In the genomic region with DNA sequence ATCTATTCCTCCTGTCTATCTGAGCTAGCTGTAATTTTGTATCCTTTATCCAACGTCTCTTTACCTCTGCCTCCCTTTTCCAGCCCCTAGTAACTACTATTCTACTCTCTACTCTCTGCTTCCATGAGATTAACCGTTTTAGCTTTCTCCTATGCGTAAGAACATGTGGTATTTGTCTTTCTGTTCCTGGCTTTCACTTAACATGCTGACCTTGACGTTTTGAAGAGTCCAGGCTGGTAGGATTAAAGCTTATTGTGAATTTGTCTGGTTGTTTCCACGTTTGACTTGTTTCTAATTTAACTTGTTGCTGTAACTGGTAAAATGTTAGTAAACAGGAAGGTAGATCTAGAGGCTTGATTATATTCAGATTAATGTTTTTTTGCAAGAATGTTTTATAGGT, we compare ENCODE assay signal across 17 cellular contexts.
A peak's percentile ranks its signal among the peaks of the same experiment; 100 is the strongest.
DNase-seq lines count a peak whose midpoint lies in the region; ATAC-seq and TF ChIP-seq lines count a peak whose summit lies in the region.
"Had no signal": no experiment of that assay in that cellular context is flagged by ENCODE, and none has a peak within 500 bp of the region (broad histone marks: within the 10 kb centered on the region; RNA-seq: fewer than 3 reads in every experiment).

No MANE protein-coding gene starts in this region.

- H3K36me3 Mint-ChIP-seq in Caco-2 (ENCODE audit: insufficient read depth, unreplicated experiment) = no peaks in the 10 kb centered on the region

- no peaks in the 10 kb centered on the region for H3K27me3 Mint-ChIP-seq in Caco-2 (ENCODE audit: insufficient read depth, unreplicated experiment)

- H3K27me3 ChIP-seq in GM23248 (replicated peaks; ENCODE audit: insufficient read depth) (no peaks in the 10 kb centered on the region), Caco-2 (replicated peaks; ENCODE audit: control insufficient read depth, insufficient read depth, low read length) (no peaks in the 10 kb centered on the region)

- intact Hi-C loops in Caco-2 (cut with micrococcal nuclease; ENCODE audit: unreplicated experiment) = no loop called here

- H3K4me3 Mint-ChIP-seq in Caco-2 (ENCODE audit: unreplicated experiment) = no peak overlapping the region

- no peaks in the 10 kb centered on the region for H3K9me3 Mint-ChIP-seq in Caco-2 (ENCODE audit: unreplicated experiment)

- H3K9me3 ChIP-seq in GM23248 (ENCODE audit: low read depth) = no peaks in the 10 kb centered on the region
- H3K9me3 ChIP-seq in Caco-2 = no peaks in the 10 kb centered on the region

- ATAC-seq in GM18858 (IDR thresholded peaks at IDR 0.05; ENCODE audit: unreplicated experiment) = no peak

- no peak overlapping the region for H3K4me2 ChIP-seq in GM23248 (ENCODE audit: unreplicated experiment)
- H3K4me2 ChIP-seq: PC-9 had no signal

- no peak overlapping the region for H3K27ac Mint-ChIP-seq in Caco-2 (ENCODE audit: unreplicated experiment)

- peak overlapping the region; percentile 59 for H2AFZ ChIP-seq in GM23248
- H2AFZ ChIP-seq: PC-9 had no signal

- no peak overlapping the region for H3K27ac ChIP-seq in GM23248
- H3K27ac ChIP-seq: HL-60, PC-9, SK-N-MC had no signal

- H3K9ac ChIP-seq in GM23248 = no peak overlapping the region

- H3K36me3 ChIP-seq in GM23248 (ENCODE audit: low read depth) (no peaks in the 10 kb centered on the region), Caco-2 (ENCODE audit: control insufficient read depth, insufficient read depth, low read length) (no peaks in the 10 kb centered on the region)

- no TSS peak for BruUV-seq in Caco-2 (replicated peaks; lab: Mats Ljungman, UMichigan)

- TF ChIP-seq CTCF in fibroblast of villous mesenchyme (IDR thresholded peaks at IDR 0.05; ENCODE audit: insufficient read depth, low read depth, low read length) (no peak), retinal pigment epithelial cell (conservative IDR thresholded peaks at IDR 0.05; ENCODE audit: low read depth, low read length) (no peak), Caco-2 (IDR thresholded peaks at IDR 0.05; ENCODE audit: insufficient read depth in 1 of 2, low read depth in 1 of 2, low read length in 1 of 2, severe bottlenecking in 1 of 2, unreplicated experiment in 1 of 2) (no peak)

- POLR2A ChIA-PET in Caco-2 (lab: Charles Lee) = no interaction called here

- H3K4me1 ChIP-seq in GM23248 (ENCODE audit: insufficient read depth) (peaks cover 16% of the 10 kb centered on the region), Caco-2 (no peaks in the 10 kb centered on the region)

- 25 to 30% methylated on average over 5 of the region's 5 CpGs for WGBS in GM23248 (ENCODE audit: low coverage in 1 of 2, low lambda C conversion rate in 2 of 2, missing lambda C conversion rate in 2 of 2), 2 experiments

- in situ Hi-C loops in GM23248 (cut with MboI) = no loop called here

- H3K9me2 ChIP-seq in GM23248 (ENCODE audit: insufficient read depth) = no peaks in the 10 kb centered on the region

- no peaks in the 10 kb centered on the region for H3K4me1 Mint-ChIP-seq in Caco-2 (ENCODE audit: low read depth, unreplicated experiment)

- peaks cover 6% of the 10 kb centered on the region for H3F3A ChIP-seq in GM23248 (ENCODE audit: insufficient read depth)

- CTCF ChIA-PET in Caco-2 (lab: Charles Lee) = no interaction called here

- no peaks in the 10 kb centered on the region for H3K79me2 ChIP-seq in GM23248 (ENCODE audit: insufficient read depth)

- DNase-seq in GM23248 = no peak
- peak; percentile 18 for DNase-seq in NCI-H82 treated with DMSO at 0.1 percent for 48 hours (lab: John Stamatoyannopoulos, UW; ENCODE audit: unreplicated experiment)
- peak; percentile 41 for DNase-seq in fibroblast of villous mesenchyme (ENCODE audit: low read depth)
- DNase-seq in retinal pigment epithelial cell (ENCODE audit: low read depth) = peak; percentile 55
- no peak for DNase-seq in RKO (ENCODE audit: low spot score)
- no peak for DNase-seq in Caco-2
- DNase-seq: EL, HCEC 1CT, NCI-H1436, NCI-H2029 treated with DMSO at 0.1 percent for 48 hours, NCI-H2171 treated with DMSO at 0.1 percent for 48 hours, NCI-H510A, NCI-H774, PC-9 had no signal

- H3K4me3 ChIP-seq in GM23248 = no peak overlapping the region
- no peak overlapping the region for H3K4me3 ChIP-seq in fibroblast of villous mesenchyme (ENCODE audit: low read depth, low read length)
- no peak overlapping the region for H3K4me3 ChIP-seq in retinal pigment epithelial cell (ENCODE audit: low read length)
- no peak overlapping the region for H3K4me3 ChIP-seq in Caco-2 (ENCODE audit: low read depth, low read length)
- H3K4me3 ChIP-seq: PC-9, SK-N-MC had no signal

- H4K20me1 ChIP-seq in GM23248 (ENCODE audit: insufficient read depth) = no peaks in the 10 kb centered on the region

Comparison
In these comparisons a context has a peak if more than half of its experiments do, and no peak if none do; other contexts are left out.
1. DNase-seq: peak in NCI-H82 treated with DMSO at 0.1 percent for 48 hours (single experiment), fibroblast of villous mesenchyme (single experiment) and retinal pigment epithelial cell (single experiment); none in GM23248 (single experiment), RKO (single experiment) and Caco-2 (0 of 2).